ENCODE assay signal across 8 cellular contexts in genomic region chr3:14124223-14124614, GRCh38. TPM values are rescaled to one million over a fixed set of nuclear protein-coding genes. Genes with fewer than 3 reads are reported as not detected.
DNase-seq lines count a peak whose midpoint lies in the region; ATAC-seq, FAIRE-seq and TF ChIP-seq lines count a peak whose summit lies in the region.

No MANE protein-coding gene starts in this region.

- TF ChIP-seq CTCF in GM10266 (IDR thresholded peaks at IDR 0.05; ENCODE audit: control insufficient read depth, insufficient read depth, low read depth, missing control alignments) (no peak), kidney (IDR thresholded peaks at IDR 0.05; ENCODE audit: borderline replicate concordance, extremely low read depth, insufficient read depth) (no peak)

- intact Hi-C loops in kidney (cut with DNase I), result no loop called here

- FAIRE-seq in kidney (lab: Jason Lieb, UNC), result no peak

- ATAC-seq in GM21825 (IDR thresholded peaks at IDR 0.05; ENCODE audit: unreplicated experiment), result peak; percentile 38

- H3K27ac ChIP-seq in caudate nucleus (ENCODE audit: low read depth, low read length), result peak overlapping the region; percentile 83
- H3K27ac ChIP-seq in kidney (ENCODE audit: low read depth in 2 of 2, low read length in 2 of 2), result peak overlapping the region; percentile 66 to 86

- H3K36me3 ChIP-seq in kidney (ENCODE audit: control insufficient read depth in 1 of 2, insufficient read depth in 2 of 2, low read length in 2 of 2), result peaks cover 0 to under 1% of the 10 kb centered on the region in 2 donors

- peak; percentile 78 for DNase-seq in GM10266 (ENCODE audit: extremely low spot score)
- DNase-seq in KG1 (lab: John Stamatoyannopoulos, UW), result peak; percentile 79
- DNase-seq in UCSD-AML1 (lab: John Stamatoyannopoulos, UW; ENCODE audit: unreplicated experiment), result peak; percentile 81
- peak in 51 of 61 donors; percentile 21 to 86 (median 70) for DNase-seq in caudate nucleus (lab: John Stamatoyannopoulos, UW)
- DNase-seq in kidney, result peak; percentile 89
- DNase-seq in stimulated activated CD4-positive, alpha-beta T cell treated with anti-CD3 and anti-CD28 coated beads, Interleukin-1b, Interleukin-23, amount 100 ng/mL, for 48 hours, result peak; percentile 66
- DNase-seq in GOT3 (lab: John Stamatoyannopoulos, UW), result no peak

- H3K4me3 ChIP-seq in kidney (ENCODE audit: low read length in 2 of 2), result peak overlapping the region; percentile 74 to 88

- no peaks in the 10 kb centered on the region for H3K9me3 ChIP-seq in kidney (ENCODE audit: control insufficient read depth in 1 of 2, low read length in 2 of 2)

- H3K9ac ChIP-seq in kidney (ENCODE audit: low read length in 2 of 2), result peak overlapping the region; percentile 50 to 63

- H3K4me1 ChIP-seq in kidney (ENCODE audit: control insufficient read depth in 1 of 2, insufficient read depth in 1 of 2, low read depth in 1 of 2, low read length in 2 of 2), result peaks cover 19 to 38% of the 10 kb centered on the region in 2 donors

RNA-seq across cellular contexts. Expression of gene CHCHD4, which starts 0.5 kb away (rescaled TPM):
- total RNA-seq in kidney, result 12.8 TPM
- 33.6 TPM for polyA plus RNA-seq in kidney (ENCODE audit: insufficient read depth, low read depth, low replicate concordance)

RNA-seq across cellular contexts. Expression of gene TMEM43, which starts 0.6 kb away (rescaled TPM):
- total RNA-seq in kidney, result 86.5 TPM
- 27.6 TPM for polyA plus RNA-seq in kidney (ENCODE audit: insufficient read depth, low read depth, low replicate concordance)

RNA-seq across cellular contexts. Expression of gene XPC, which starts 54.2 kb away (rescaled TPM):
- 44.4 TPM for total RNA-seq in kidney
- polyA plus RNA-seq in kidney (ENCODE audit: insufficient read depth, low read depth, low replicate concordance), result 15.9 TPM

RNA-seq across cellular contexts. Expression of gene LSM3, which starts 54.4 kb away (rescaled TPM):
- total RNA-seq in kidney, result 11.9 TPM
- polyA plus RNA-seq in kidney (ENCODE audit: insufficient read depth, low read depth, low replicate concordance), result 30.2 TPM
